ENCODE assay signal across 11 cellular contexts in genomic region chr3:66413151-66413751, GRCh38.
DNase-seq lines count a peak whose midpoint lies in the region; ATAC-seq and TF ChIP-seq lines count a peak whose summit lies in the region.
"Had no signal": no experiment of that assay in that cellular context is flagged by ENCODE, and none has a peak within 500 bp of the region (broad histone marks: within the 10 kb centered on the region; RNA-seq: fewer than 3 reads in every experiment).

No MANE protein-coding gene starts in this region.

- H3K9me3 ChIP-seq in heart right ventricle (no peaks in the 10 kb centered on the region), right atrium auricular region (no peaks in the 10 kb centered on the region), vagina (no peaks in the 10 kb centered on the region)

- no peak for TF ChIP-seq POLR2A in vagina (IDR thresholded peaks at IDR 0.05)

- intact Hi-C loops in heart right ventricle (cut with DNase I) (loop anchor here in 4 of 10 donors (5.0 to 10.0 kb wide), 3 partner anchors 39 to 92 kb away; partner anchors contain the start of gene LRIG1 (in 1 of the 4)), Right ventricle myocardium inferior (cut with DNase I) (no loop called here), vagina (cut with DNase I) (no loop called here)

- H3K27me3 ChIP-seq in heart right ventricle (no peaks in the 10 kb centered on the region), right atrium auricular region (no peaks in the 10 kb centered on the region), vagina (no peaks in the 10 kb centered on the region)

- no peaks in the 10 kb centered on the region for H3K27me3 Mint-ChIP-seq in activated T-cell treated with anti-CD3 and anti-CD28 coated beads, Interleukin-2, amount 50 U/mL, for 72 hours (ENCODE audit: low read depth)

- 89 to 92% methylated on average over 7 of the region's 7 CpGs for WGBS in heart right ventricle, 2 donors

- ATAC-seq in heart right ventricle (no peak), Right ventricle myocardium inferior (no peak), HG02970 (IDR thresholded peaks at IDR 0.05; ENCODE audit: low FRiP score, unreplicated experiment) (no peak)
- peak; percentile 77 to 90 for ATAC-seq in activated T-cell treated with anti-CD3 and anti-CD28 coated beads, Interleukin-2, amount 50 U/mL, for 72 hours (replicated peaks in 1 of 2)

- H3K36me3 ChIP-seq in heart right ventricle (peaks cover 0 to 77% (median 21%) of the 10 kb centered on the region in 9 donors), right atrium auricular region (peaks cover 53% of the 10 kb centered on the region), vagina (peaks cover 0 to 33% of the 10 kb centered on the region in 2 donors)

- H3K27ac ChIP-seq in heart right ventricle (peak overlapping the region in 7 of 10 donors; percentile 2 to 72 (median 56)), right atrium auricular region (peak overlapping the region; percentile 80 to 91), vagina (peak overlapping the region; percentile 25)

- H3K4me3 Mint-ChIP-seq in activated T-cell treated with anti-CD3 and anti-CD28 coated beads, Interleukin-2, amount 50 U/mL, for 72 hours = no peak overlapping the region

- H3K9me3 Mint-ChIP-seq in activated T-cell treated with anti-CD3 and anti-CD28 coated beads, Interleukin-2, amount 50 U/mL, for 72 hours = no peaks in the 10 kb centered on the region

- peak overlapping the region; percentile 17 for H3K27ac Mint-ChIP-seq in activated T-cell treated with anti-CD3 and anti-CD28 coated beads, Interleukin-2, amount 50 U/mL, for 72 hours

- no peak for DNase-seq in heart right ventricle
- DNase-seq in Right ventricle myocardium inferior (ENCODE audit: missing footprints) = no peak
- DNase-seq in activated T-cell treated with anti-CD3 and anti-CD28 coated beads, Interleukin-2, amount 50 U/mL, for 72 hours = peak; percentile 16 to 19
- no peak for DNase-seq in right atrium auricular region (ENCODE audit: low spot score)
- no peak for DNase-seq in vagina (ENCODE audit: extremely low spot score in 2 of 2)
- no peak for DNase-seq in stimulated activated naive CD4-positive, alpha-beta T cell (lab: John Stamatoyannopoulos, UW)
- DNase-seq in UCSD-AML1 (lab: John Stamatoyannopoulos, UW; ENCODE audit: unreplicated experiment) = no peak
- DNase-seq: activated effector memory CD4-positive, alpha-beta T cell treated with Interleukin-2 at 50 U/mL for 16 hours; COR-L47; NCI-H2227 treated with DMSO at 0.1 percent for 48 hours had no signal

- peaks cover 15 to 94% (median 58%) of the 10 kb centered on the region in 9 donors for H3K4me1 ChIP-seq in heart right ventricle
- peaks cover 0 to 95% of the 10 kb centered on the region in 2 donors for H3K4me1 ChIP-seq in right atrium auricular region
- peaks cover 38% of the 10 kb centered on the region for H3K4me1 ChIP-seq in vagina

- peaks cover 0 to 6% of the 10 kb centered on the region in 2 donors for H3K36me3 Mint-ChIP-seq in activated T-cell treated with anti-CD3 and anti-CD28 coated beads, Interleukin-2, amount 50 U/mL, for 72 hours (ENCODE audit: insufficient read depth in 2 of 2)

- TF ChIP-seq CTCF in heart right ventricle (IDR thresholded peaks at IDR 0.05) (no peak), right atrium auricular region (IDR thresholded peaks at IDR 0.05) (no peak), vagina (IDR thresholded peaks at IDR 0.05) (no peak)

- H3K4me1 Mint-ChIP-seq in activated T-cell treated with anti-CD3 and anti-CD28 coated beads, Interleukin-2, amount 50 U/mL, for 72 hours (ENCODE audit: low read depth) = peaks cover 10% of the 10 kb centered on the region

- H3K4me3 ChIP-seq in heart right ventricle (no peak overlapping the region), right atrium auricular region (no peak overlapping the region), vagina (no peak overlapping the region)

Comparison
In these comparisons a context has a peak if more than half of its experiments do, and no peak if none do; other contexts are left out.
1. ATAC-seq: peak in activated T-cell treated with anti-CD3 and anti-CD28 coated beads, Interleukin-2, amount 50 U/mL, for 72 hours (2 of 2); none in heart right ventricle (0 of 8), Right ventricle myocardium inferior (single experiment) and HG02970 (single experiment).
2. DNase-seq: peak in activated T-cell treated with anti-CD3 and anti-CD28 coated beads, Interleukin-2, amount 50 U/mL, for 72 hours (2 of 2); none in heart right ventricle (0 of 2), Right ventricle myocardium inferior (single experiment), right atrium auricular region (single experiment), vagina (0 of 2), stimulated activated naive CD4-positive, alpha-beta T cell (0 of 6) and UCSD-AML1 (single experiment).
3. H3K27ac ChIP-seq: peak in every context shown above with its lines; median percentile 86 in right atrium auricular region; 56 in heart right ventricle; 25 in vagina.